In the genomic region with DNA sequence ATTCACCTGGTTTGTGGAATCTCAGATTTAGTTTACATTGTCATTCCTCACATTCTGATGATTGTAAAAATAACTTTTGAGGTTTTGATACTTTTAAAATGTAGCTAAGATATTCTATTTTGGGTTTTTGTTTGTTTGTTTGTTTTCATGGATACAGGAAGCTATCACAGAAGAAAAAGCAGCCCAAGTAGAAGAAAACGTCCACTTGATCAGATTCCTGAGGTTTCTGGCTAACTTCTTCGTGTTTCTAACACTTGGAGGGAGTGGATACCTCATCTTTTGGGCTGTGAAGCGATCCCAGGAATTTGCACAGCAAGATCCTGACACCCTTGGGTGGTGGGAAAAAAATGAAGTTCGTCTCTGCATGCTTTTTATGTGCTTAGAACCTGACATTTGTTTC, we compare ENCODE assay signal across 15 cellular contexts.
"Had no signal": no experiment of that assay in that cellular context is flagged by ENCODE, and none has a peak within 500 bp of the region (broad histone marks: within the 10 kb centered on the region; RNA-seq: fewer than 3 reads in every experiment).

No MANE protein-coding gene starts in this region.

- ATAC-seq: naive thymus-derived CD8-positive, alpha-beta T cell had no signal

- H3K4me3 ChIP-seq: colonic mucosa, left ventricle myocardium inferior, thyroid gland had no signal

- H3K36me3 ChIP-seq: colonic mucosa, left ventricle myocardium inferior, thyroid gland had no signal

- H3K27me3 ChIP-seq: colonic mucosa, thyroid gland had no signal

- H3K27me3 Mint-ChIP-seq: activated naive CD8-positive, alpha-beta T cell; memory B cell had no signal

- H3K27ac Mint-ChIP-seq: activated naive CD8-positive, alpha-beta T cell; memory B cell; naive thymus-derived CD8-positive, alpha-beta T cell had no signal

- H3K9me3 Mint-ChIP-seq: central memory CD8-positive, alpha-beta T cell had no signal

- H3K36me3 Mint-ChIP-seq: activated naive CD8-positive, alpha-beta T cell; memory B cell; naive thymus-derived CD8-positive, alpha-beta T cell had no signal

- H3K27ac ChIP-seq: colonic mucosa, left ventricle myocardium inferior, thyroid gland, VCaP had no signal

- H3K4me3 Mint-ChIP-seq: activated naive CD8-positive, alpha-beta T cell; central memory CD8-positive, alpha-beta T cell; memory B cell; naive thymus-derived CD8-positive, alpha-beta T cell had no signal

- DNase-seq: activated CD4-positive, CD25-positive, alpha-beta regulatory T cell treated with anti-CD3 and anti-CD28 coated beads, Interleukin-2, amount 50 U/mL, for 72 hours; colonic mucosa; erythroblast; foreskin melanocyte; kidney; left ventricle myocardium inferior; naive thymus-derived CD8-positive, alpha-beta T cell; stimulated activated naive CD4-positive, alpha-beta T cell treated with Interleukin-2 at 50 U/mL for 16 hours; SW 1271; T-helper 2 cell; thyroid gland had no signal

- H3K4me1 ChIP-seq: colonic mucosa, left ventricle myocardium inferior, thyroid gland had no signal

- H3K9me3 ChIP-seq: colonic mucosa, thyroid gland had no signal

- H3K4me1 Mint-ChIP-seq: central memory CD8-positive, alpha-beta T cell; memory B cell; naive thymus-derived CD8-positive, alpha-beta T cell had no signal
